Comparison of ENCODE assay signal across 1 cellular context in the genomic region with DNA sequence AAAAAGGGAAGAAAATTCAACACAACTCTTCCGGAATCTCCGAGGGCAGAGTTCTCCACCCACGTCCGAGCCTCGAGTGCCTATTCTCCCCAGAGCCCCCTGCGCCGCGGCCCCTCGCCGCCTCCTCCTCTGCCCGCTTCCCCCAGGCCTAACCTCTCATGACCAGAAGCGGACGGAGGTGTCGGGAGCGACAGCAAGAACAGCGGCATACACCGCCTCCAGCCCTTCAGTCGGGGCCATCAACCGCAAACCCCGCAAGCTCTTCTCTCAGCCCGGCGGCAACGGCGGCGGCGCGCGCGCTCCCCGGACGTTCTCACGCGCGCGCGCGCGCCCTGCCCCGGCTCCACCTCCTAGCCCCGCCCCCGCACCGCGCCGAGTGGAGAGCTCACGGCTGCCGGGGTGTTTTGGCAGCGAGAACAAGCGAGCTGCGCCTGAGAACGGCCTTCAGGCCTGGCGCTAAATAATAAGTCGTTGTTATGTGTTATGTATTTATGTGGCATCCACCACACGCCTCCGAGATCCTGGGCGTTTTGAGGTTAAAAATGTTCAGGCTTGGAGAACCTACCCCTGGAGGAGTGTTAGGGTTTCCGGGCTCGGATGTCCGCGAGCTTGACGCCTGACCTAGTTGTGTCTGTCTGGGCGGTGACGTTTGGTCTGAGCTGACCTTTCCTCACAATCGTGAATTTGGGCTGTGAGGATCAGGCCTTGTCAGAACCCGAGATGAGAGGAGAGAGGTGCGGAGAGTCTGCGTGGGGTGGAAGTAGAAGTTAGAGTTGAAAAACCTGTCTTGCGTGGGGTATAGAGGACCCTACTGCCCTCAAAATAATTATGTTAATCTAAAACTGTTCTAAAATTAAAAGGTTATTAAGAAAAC.
TF ChIP-seq lines count a peak whose summit lies in the region.

A gene with protein sequence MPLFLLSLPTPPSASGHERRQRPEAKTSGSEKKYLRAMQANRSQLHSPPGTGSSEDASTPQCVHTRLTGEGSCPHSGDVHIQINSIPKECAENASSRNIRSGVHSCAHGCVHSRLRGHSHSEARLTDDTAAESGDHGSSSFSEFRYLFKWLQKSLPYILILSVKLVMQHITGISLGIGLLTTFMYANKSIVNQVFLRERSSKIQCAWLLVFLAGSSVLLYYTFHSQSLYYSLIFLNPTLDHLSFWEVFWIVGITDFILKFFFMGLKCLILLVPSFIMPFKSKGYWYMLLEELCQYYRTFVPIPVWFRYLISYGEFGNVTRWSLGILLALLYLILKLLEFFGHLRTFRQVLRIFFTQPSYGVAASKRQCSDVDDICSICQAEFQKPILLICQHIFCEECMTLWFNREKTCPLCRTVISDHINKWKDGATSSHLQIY (minus strand): TSS at position 286 of the 874 bp plus-strand sequence. CDS start 77 bp downstream, at position 209.

TF ChIP-seq in K562, 482 proteins besides CTCF, POLR2A, EP300 and RAD21 (continued from another document and continues in another):
- TF ChIP-seq, protein P1, sequence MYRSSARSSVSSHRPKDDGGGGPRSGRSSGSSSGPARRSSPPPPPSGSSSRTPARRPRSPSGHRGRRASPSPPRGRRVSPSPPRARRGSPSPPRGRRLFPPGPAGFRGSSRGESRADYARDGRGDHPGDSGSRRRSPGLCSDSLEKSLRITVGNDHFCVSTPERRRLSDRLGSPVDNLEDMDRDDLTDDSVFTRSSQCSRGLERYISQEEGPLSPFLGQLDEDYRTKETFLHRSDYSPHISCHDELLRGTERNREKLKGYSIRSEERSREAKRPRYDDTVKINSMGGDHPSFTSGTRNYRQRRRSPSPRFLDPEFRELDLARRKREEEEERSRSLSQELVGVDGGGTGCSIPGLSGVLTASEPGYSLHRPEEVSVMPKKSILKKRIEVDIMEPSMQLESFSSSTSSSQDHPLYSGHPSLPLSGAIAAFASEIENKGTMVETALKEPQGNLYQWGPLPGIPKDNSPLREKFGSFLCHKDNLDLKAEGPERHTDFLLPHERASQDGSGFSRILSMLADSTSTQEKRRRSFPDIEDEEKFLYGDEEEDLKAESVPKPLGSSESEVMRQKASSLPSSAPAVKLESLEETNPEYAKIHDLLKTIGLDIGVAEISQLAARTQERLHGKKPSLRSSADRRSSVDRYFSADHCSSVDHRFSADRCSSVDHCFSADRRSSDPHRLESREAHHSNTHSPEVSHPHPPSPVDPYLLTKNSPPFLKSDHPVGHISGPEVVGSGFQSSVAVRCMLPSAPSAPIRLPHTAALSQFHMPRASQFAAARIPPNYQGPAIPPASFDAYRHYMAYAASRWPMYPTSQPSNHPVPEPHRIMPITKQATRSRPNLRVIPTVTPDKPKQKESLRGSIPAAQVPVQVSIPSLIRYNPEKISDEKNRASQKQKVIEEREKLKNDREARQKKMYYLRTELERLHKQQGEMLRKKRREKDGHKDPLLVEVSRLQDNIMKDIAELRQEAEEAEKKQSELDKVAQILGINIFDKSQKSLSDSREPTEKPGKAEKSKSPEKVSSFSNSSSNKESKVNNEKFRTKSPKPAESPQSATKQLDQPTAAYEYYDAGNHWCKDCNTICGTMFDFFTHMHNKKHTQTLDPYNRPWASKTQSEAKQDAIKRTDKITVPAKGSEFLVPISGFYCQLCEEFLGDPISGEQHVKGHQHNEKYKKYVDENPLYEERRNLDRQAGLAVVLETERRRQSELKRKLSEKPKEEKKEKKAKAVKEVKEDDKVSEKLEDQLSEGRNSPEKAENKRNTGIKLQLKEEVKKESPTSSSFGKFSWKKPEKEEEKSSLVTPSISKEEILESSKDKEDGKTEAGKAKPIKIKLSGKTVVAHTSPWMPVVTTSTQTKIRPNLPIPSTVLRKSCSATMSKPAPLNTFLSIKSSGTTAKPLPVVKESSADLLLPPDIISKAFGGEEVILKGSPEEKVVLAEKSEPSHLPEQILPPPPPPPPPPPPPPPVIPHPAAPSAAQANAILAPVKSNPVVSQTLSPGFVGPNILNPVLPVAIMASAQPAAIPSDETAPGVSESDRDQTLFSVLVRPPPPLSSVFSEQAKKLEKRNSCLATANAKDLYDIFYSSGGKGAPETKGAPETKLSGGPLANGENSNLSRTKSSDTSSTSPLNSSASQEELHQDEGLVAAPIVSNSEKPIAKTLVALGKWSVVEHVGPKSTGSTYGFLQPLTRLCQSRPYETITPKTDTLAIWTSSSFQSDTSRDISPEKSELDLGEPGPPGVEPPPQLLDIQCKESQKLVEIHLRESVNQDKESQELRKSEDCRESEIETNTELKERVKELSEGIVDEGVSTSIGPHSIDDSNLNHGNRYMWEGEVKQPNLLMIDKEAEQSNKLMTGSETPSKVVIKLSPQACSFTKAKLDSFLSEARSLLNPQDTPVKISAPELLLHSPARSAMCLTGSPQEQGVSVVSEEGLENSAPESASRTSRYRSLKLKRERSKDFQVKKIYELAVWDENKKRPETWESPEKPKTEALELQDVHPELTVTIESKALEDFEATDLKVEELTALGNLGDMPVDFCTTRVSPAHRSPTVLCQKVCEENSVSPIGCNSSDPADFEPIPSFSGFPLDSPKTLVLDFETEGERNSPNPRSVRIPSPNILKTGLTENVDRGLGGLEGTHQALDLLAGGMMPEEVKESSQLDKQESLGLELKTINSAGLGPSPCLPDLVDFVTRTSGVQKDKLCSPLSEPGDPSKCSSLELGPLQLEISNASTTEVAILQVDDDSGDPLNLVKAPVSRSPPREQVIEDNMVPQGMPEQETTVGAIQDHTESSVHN (IDR thresholded peaks at IDR 0.05; ENCODE audit: borderline replicate concordance in 1 of 2, low read depth in 1 of 2) = 0 out of 4 replicates have a peak, but pooled peaks of 1 of the 2 experiments have one; percentile 48
- TF ChIP-seq PCBP1 (IDR thresholded peaks at IDR 0.05; ENCODE audit: low read depth, low read length, poor library complexity, severe bottlenecking) = peak; percentile 46
- TF ChIP-seq ZNF384 (IDR thresholded peaks at IDR 0.05; ENCODE audit: low read depth, low read length) = no peak
- TF ChIP-seq RBM15 (IDR thresholded peaks at IDR 0.05; ENCODE audit: insufficient read depth, low read length) = no peak
- no peak for TF ChIP-seq NFYB (IDR thresholded peaks at IDR 0.05; ENCODE audit: extremely low read depth, insufficient read length)
- TF ChIP-seq PHB (CRISPR knock-in tag; IDR thresholded peaks at IDR 0.05) = no peak
- TF ChIP-seq TEAD1 (CRISPR knock-in tag; IDR thresholded peaks at IDR 0.05) = 0 out of 4 replicates have a peak, but pooled peaks of 1 of the 2 experiments have one; percentile 52
- no peak for TF ChIP-seq FUS (optimal IDR thresholded peaks at IDR 0.05; ENCODE audit: low read depth, low read length)
- no peak for TF ChIP-seq ZNF212 (CRISPR knock-in tag; IDR thresholded peaks at IDR 0.05)
- no peak; the same call in 1 of the 2 replicates for TF ChIP-seq DMBX1 (CRISPR knock-in tag; IDR thresholded peaks at IDR 0.05; ENCODE audit: borderline replicate concordance)
- no peak for TF ChIP-seq ZNF79 (CRISPR knock-in tag; IDR thresholded peaks at IDR 0.05; ENCODE audit: low read depth)
- TF ChIP-seq DNMT1 (IDR thresholded peaks at IDR 0.05) = no peak
- TF ChIP-seq, protein P2, sequence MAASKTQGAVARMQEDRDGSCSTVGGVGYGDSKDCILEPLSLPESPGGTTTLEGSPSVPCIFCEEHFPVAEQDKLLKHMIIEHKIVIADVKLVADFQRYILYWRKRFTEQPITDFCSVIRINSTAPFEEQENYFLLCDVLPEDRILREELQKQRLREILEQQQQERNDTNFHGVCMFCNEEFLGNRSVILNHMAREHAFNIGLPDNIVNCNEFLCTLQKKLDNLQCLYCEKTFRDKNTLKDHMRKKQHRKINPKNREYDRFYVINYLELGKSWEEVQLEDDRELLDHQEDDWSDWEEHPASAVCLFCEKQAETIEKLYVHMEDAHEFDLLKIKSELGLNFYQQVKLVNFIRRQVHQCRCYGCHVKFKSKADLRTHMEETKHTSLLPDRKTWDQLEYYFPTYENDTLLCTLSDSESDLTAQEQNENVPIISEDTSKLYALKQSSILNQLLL (CRISPR knock-in tag; IDR thresholded peaks at IDR 0.05; ENCODE audit: borderline replicate concordance) = no peak
- no peak for TF ChIP-seq SMARCC2 (IDR thresholded peaks at IDR 0.05; ENCODE audit: low read depth)
- peak; percentile 56; the same call in 1 of the 2 replicates for TF ChIP-seq ZEB2 (IDR thresholded peaks at IDR 0.05)
- TF ChIP-seq, protein P3, sequence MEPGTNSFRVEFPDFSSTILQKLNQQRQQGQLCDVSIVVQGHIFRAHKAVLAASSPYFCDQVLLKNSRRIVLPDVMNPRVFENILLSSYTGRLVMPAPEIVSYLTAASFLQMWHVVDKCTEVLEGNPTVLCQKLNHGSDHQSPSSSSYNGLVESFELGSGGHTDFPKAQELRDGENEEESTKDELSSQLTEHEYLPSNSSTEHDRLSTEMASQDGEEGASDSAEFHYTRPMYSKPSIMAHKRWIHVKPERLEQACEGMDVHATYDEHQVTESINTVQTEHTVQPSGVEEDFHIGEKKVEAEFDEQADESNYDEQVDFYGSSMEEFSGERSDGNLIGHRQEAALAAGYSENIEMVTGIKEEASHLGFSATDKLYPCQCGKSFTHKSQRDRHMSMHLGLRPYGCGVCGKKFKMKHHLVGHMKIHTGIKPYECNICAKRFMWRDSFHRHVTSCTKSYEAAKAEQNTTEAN (CRISPR knock-in tag; IDR thresholded peaks at IDR 0.05) = no peak
- no peak for TF ChIP-seq YBX1 (IDR thresholded peaks at IDR 0.05)
- TF ChIP-seq, protein P4, sequence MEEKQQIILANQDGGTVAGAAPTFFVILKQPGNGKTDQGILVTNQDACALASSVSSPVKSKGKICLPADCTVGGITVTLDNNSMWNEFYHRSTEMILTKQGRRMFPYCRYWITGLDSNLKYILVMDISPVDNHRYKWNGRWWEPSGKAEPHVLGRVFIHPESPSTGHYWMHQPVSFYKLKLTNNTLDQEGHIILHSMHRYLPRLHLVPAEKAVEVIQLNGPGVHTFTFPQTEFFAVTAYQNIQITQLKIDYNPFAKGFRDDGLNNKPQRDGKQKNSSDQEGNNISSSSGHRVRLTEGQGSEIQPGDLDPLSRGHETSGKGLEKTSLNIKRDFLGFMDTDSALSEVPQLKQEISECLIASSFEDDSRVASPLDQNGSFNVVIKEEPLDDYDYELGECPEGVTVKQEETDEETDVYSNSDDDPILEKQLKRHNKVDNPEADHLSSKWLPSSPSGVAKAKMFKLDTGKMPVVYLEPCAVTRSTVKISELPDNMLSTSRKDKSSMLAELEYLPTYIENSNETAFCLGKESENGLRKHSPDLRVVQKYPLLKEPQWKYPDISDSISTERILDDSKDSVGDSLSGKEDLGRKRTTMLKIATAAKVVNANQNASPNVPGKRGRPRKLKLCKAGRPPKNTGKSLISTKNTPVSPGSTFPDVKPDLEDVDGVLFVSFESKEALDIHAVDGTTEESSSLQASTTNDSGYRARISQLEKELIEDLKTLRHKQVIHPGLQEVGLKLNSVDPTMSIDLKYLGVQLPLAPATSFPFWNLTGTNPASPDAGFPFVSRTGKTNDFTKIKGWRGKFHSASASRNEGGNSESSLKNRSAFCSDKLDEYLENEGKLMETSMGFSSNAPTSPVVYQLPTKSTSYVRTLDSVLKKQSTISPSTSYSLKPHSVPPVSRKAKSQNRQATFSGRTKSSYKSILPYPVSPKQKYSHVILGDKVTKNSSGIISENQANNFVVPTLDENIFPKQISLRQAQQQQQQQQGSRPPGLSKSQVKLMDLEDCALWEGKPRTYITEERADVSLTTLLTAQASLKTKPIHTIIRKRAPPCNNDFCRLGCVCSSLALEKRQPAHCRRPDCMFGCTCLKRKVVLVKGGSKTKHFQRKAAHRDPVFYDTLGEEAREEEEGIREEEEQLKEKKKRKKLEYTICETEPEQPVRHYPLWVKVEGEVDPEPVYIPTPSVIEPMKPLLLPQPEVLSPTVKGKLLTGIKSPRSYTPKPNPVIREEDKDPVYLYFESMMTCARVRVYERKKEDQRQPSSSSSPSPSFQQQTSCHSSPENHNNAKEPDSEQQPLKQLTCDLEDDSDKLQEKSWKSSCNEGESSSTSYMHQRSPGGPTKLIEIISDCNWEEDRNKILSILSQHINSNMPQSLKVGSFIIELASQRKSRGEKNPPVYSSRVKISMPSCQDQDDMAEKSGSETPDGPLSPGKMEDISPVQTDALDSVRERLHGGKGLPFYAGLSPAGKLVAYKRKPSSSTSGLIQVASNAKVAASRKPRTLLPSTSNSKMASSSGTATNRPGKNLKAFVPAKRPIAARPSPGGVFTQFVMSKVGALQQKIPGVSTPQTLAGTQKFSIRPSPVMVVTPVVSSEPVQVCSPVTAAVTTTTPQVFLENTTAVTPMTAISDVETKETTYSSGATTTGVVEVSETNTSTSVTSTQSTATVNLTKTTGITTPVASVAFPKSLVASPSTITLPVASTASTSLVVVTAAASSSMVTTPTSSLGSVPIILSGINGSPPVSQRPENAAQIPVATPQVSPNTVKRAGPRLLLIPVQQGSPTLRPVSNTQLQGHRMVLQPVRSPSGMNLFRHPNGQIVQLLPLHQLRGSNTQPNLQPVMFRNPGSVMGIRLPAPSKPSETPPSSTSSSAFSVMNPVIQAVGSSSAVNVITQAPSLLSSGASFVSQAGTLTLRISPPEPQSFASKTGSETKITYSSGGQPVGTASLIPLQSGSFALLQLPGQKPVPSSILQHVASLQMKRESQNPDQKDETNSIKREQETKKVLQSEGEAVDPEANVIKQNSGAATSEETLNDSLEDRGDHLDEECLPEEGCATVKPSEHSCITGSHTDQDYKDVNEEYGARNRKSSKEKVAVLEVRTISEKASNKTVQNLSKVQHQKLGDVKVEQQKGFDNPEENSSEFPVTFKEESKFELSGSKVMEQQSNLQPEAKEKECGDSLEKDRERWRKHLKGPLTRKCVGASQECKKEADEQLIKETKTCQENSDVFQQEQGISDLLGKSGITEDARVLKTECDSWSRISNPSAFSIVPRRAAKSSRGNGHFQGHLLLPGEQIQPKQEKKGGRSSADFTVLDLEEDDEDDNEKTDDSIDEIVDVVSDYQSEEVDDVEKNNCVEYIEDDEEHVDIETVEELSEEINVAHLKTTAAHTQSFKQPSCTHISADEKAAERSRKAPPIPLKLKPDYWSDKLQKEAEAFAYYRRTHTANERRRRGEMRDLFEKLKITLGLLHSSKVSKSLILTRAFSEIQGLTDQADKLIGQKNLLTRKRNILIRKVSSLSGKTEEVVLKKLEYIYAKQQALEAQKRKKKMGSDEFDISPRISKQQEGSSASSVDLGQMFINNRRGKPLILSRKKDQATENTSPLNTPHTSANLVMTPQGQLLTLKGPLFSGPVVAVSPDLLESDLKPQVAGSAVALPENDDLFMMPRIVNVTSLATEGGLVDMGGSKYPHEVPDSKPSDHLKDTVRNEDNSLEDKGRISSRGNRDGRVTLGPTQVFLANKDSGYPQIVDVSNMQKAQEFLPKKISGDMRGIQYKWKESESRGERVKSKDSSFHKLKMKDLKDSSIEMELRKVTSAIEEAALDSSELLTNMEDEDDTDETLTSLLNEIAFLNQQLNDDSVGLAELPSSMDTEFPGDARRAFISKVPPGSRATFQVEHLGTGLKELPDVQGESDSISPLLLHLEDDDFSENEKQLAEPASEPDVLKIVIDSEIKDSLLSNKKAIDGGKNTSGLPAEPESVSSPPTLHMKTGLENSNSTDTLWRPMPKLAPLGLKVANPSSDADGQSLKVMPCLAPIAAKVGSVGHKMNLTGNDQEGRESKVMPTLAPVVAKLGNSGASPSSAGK (IDR thresholded peaks at IDR 0.05) = peak; percentile 58
- no peak for TF ChIP-seq ZNF133 (CRISPR knock-in tag; IDR thresholded peaks at IDR 0.05)
- TF ChIP-seq POLR2AphosphoS2 (IDR thresholded peaks at IDR 0.05; ENCODE audit: low read length) = no peak
- TF ChIP-seq, protein P5, sequence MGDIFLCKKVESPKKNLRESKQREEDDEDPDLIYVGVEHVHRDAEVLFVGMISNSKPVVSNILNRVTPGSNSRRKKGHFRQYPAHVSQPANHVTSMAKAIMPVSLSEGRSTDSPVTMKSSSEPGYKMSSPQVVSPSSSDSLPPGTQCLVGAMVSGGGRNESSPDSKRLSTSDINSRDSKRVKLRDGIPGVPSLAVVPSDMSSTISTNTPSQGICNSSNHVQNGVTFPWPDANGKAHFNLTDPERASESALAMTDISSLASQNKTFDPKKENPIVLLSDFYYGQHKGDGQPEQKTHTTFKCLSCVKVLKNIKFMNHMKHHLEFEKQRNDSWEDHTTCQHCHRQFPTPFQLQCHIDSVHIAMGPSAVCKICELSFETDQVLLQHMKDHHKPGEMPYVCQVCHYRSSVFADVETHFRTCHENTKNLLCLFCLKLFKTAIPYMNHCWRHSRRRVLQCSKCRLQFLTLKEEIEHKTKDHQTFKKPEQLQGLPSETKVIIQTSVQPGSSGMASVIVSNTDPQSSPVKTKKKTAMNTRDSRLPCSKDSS (IDR thresholded peaks at IDR 0.05; ENCODE audit: low read depth, partially characterized antibody) = no peak
